Comparison of ENCODE assay signal across 8 cellular contexts in genomic region chr2:121197369-121198091, GRCh38.
DNase-seq lines count a peak whose midpoint lies in the region; ATAC-seq and TF ChIP-seq lines count a peak whose summit lies in the region.

No MANE protein-coding gene starts in this region.

- no peak overlapping the region for H2AK5ac ChIP-seq in mesendoderm (ENCODE audit: low read length)

- no peak overlapping the region for H2BK15ac ChIP-seq in mesendoderm (replicated peaks; ENCODE audit: low read depth)

- ATAC-seq in GM19023 (IDR thresholded peaks at IDR 0.05; ENCODE audit: unreplicated experiment) (no peak), HG02970 (IDR thresholded peaks at IDR 0.05; ENCODE audit: low FRiP score, unreplicated experiment) (no peak)

- H3K4me1 ChIP-seq in ascending aorta (peaks cover 0 to 6% of the 10 kb centered on the region in 2 donors), skeletal muscle satellite cell (ENCODE audit: control insufficient read depth, insufficient read depth, low read length) (peaks cover 22% of the 10 kb centered on the region), mesendoderm (ENCODE audit: control insufficient read depth, low read depth, low read length) (no peaks in the 10 kb centered on the region)

- H3K23ac ChIP-seq in mesendoderm (ENCODE audit: low read length), result no peak overlapping the region

- H3K4me2 ChIP-seq in skeletal muscle satellite cell (ENCODE audit: low read length), result peak overlapping the region; percentile 68
- no peak overlapping the region for H3K4me2 ChIP-seq in mesendoderm (ENCODE audit: low read length)

- H4K8ac ChIP-seq in mesendoderm (ENCODE audit: low read depth, low read length), result no peak overlapping the region

- no peak for TF ChIP-seq CTCF in ascending aorta (IDR thresholded peaks at IDR 0.05)

- no peak overlapping the region for H2BK120ac ChIP-seq in mesendoderm (ENCODE audit: low read depth, low read length)

- WGBS in mesendoderm (ENCODE audit: extremely low coverage, insufficient coverage, low lambda C conversion rate), result no CpG with 5 or more reads among the region's 19 CpGs

- intact Hi-C loops in ascending aorta (cut with DNase I), result no loop called here

- no peak overlapping the region for H3K56ac ChIP-seq in mesendoderm (ENCODE audit: low read length)

- H3K79me1 ChIP-seq in mesendoderm (ENCODE audit: low read length), result no peaks in the 10 kb centered on the region

- no peak overlapping the region for H4K5ac ChIP-seq in mesendoderm (ENCODE audit: low read length)

- H3K27me3 ChIP-seq in ascending aorta (no peaks in the 10 kb centered on the region), skeletal muscle satellite cell (ENCODE audit: control insufficient read depth, insufficient read depth, low read length) (no peaks in the 10 kb centered on the region), mesendoderm (ENCODE audit: insufficient read depth, low read length, poor library complexity) (no peaks in the 10 kb centered on the region)

- H2BK5ac ChIP-seq in mesendoderm (ENCODE audit: low read length), result no peak overlapping the region

- H3K79me2 ChIP-seq in mesendoderm (ENCODE audit: control insufficient read depth, insufficient read depth, low read length), result no peaks in the 10 kb centered on the region

- H3K9ac ChIP-seq in skeletal muscle satellite cell (ENCODE audit: low read depth, low read length), result peak overlapping the region; percentile 71
- no peak overlapping the region for H3K9ac ChIP-seq in mesendoderm (ENCODE audit: low read length)

- H3K36me3 ChIP-seq in ascending aorta (no peaks in the 10 kb centered on the region), skeletal muscle satellite cell (ENCODE audit: insufficient read depth, low read length) (no peaks in the 10 kb centered on the region), mesendoderm (ENCODE audit: control insufficient read depth, insufficient read depth, low read length) (no peaks in the 10 kb centered on the region)

- H3K9me3 ChIP-seq in ascending aorta (no peaks in the 10 kb centered on the region), skeletal muscle satellite cell (replicated peaks; ENCODE audit: low read length) (no peaks in the 10 kb centered on the region)

- H3K18ac ChIP-seq in mesendoderm (ENCODE audit: low read length), result no peak overlapping the region

- H3K4ac ChIP-seq in mesendoderm (ENCODE audit: low read depth, low read length), result no peak overlapping the region

- no peak overlapping the region for H3K4me3 ChIP-seq in ascending aorta
- H3K4me3 ChIP-seq in skeletal muscle satellite cell (ENCODE audit: low read length), result peak overlapping the region; percentile 7
- H3K4me3 ChIP-seq in mesendoderm (ENCODE audit: low read length), result no peak overlapping the region

- H3K27ac ChIP-seq in ascending aorta, result peak overlapping the region; percentile 81 to 89
- H3K27ac ChIP-seq in mesendoderm (ENCODE audit: low read depth, low read length), result no peak overlapping the region

- peak; percentile 60 for DNase-seq in GM04504 (ENCODE audit: low read depth)
- DNase-seq in ascending aorta (ENCODE audit: low spot score in 2 of 2), result peak; percentile 65 to 90
- peak; percentile 44 to 68 for DNase-seq in hippocampal formation (lab: John Stamatoyannopoulos, UW)
- DNase-seq in GM19240 (ENCODE audit: insufficient read length, low spot score), result no peak
- DNase-seq in mesendoderm, result no peak

Comparison
In these comparisons a context has a peak if more than half of its experiments do, and no peak if none do; other contexts are left out.
1. DNase-seq: peak in GM04504 (single experiment), ascending aorta (2 of 2) and hippocampal formation (2 of 2); none in GM19240 (single experiment) and mesendoderm (single experiment).